ENCODE assay signal across 1 cellular context in genomic region chr3:50637945-50638344, GRCh38.
TF ChIP-seq lines count a peak whose summit lies in the region.

No MANE protein-coding gene starts in this region.

TF ChIP-seq in HEK293, 187 proteins besides CTCF, POLR2A, EP300 and RAD21 (continued from another document):
- no peak for TF ChIP-seq HOXC10 (CRISPR knock-in tag; IDR thresholded peaks at IDR 0.05)
- TF ChIP-seq ZBTB10 (tag by site-specific recombination; IDR thresholded peaks at IDR 0.05), result no peak
- TF ChIP-seq ZNF791 (tag by site-specific recombination; IDR thresholded peaks at IDR 0.05), result no peak
- no peak for TF ChIP-seq ZNF175 (tag by site-specific recombination; IDR thresholded peaks at IDR 0.05)
- TF ChIP-seq ZNF677 (tag by site-specific recombination; IDR thresholded peaks at IDR 0.05), result no peak
- no peak for TF ChIP-seq WT1 (tag by site-specific recombination; IDR thresholded peaks at IDR 0.05)
- TF ChIP-seq ZNF558 (tag by site-specific recombination; IDR thresholded peaks at IDR 0.05), result no peak
- no peak for TF ChIP-seq ZNF585B (tag by site-specific recombination; IDR thresholded peaks at IDR 0.05)
- TF ChIP-seq ZNF600 (tag by site-specific recombination; IDR thresholded peaks at IDR 0.05), result peak; percentile 37; the same call in 1 of the 2 replicates
- TF ChIP-seq FEZF1 (tag by site-specific recombination; IDR thresholded peaks at IDR 0.05), result no peak
- no peak for TF ChIP-seq IKZF3 (tag by site-specific recombination; IDR thresholded peaks at IDR 0.05)
- TF ChIP-seq ZNF18 (tag by site-specific recombination; IDR thresholded peaks at IDR 0.05), result no peak
- no peak for TF ChIP-seq KLF1 (tag by site-specific recombination; IDR thresholded peaks at IDR 0.05)
- TF ChIP-seq GLIS2 (tag by site-specific recombination; IDR thresholded peaks at IDR 0.05), result no peak
- no peak for TF ChIP-seq ZNF623 (tag by site-specific recombination; IDR thresholded peaks at IDR 0.05)
- TF ChIP-seq ZNF596 (tag by site-specific recombination; IDR thresholded peaks at IDR 0.05), result no peak
- 0 out of 2 replicates have a peak, but pooled peaks have one; percentile 37 for TF ChIP-seq SCRT2 (tag by site-specific recombination; IDR thresholded peaks at IDR 0.05)
- peak; percentile 78 for TF ChIP-seq ZFHX2 (tag by site-specific recombination; conservative IDR thresholded peaks at IDR 0.05)
- no peak for TF ChIP-seq KLF8 (tag by site-specific recombination; IDR thresholded peaks at IDR 0.05)
- TF ChIP-seq ZEB2 (tag by site-specific recombination; IDR thresholded peaks at IDR 0.05), result no peak
- TF ChIP-seq PRDM4 (tag by site-specific recombination; IDR thresholded peaks at IDR 0.05), result no peak
- TF ChIP-seq ZNF302 (tag by site-specific recombination; IDR thresholded peaks at IDR 0.05; ENCODE audit: low read depth), result no peak
- no peak for TF ChIP-seq ZBTB1 (tag by site-specific recombination; IDR thresholded peaks at IDR 0.05)
- no peak for TF ChIP-seq ZNF843 (tag by site-specific recombination; IDR thresholded peaks at IDR 0.05)
- no peak for TF ChIP-seq ZNF555 (tag by site-specific recombination; conservative IDR thresholded peaks at IDR 0.05)
- TF ChIP-seq ZSCAN30 (tag by site-specific recombination; IDR thresholded peaks at IDR 0.05), result no peak
